Comparison of ENCODE assay signal across 14 cellular contexts in the genomic region with DNA sequence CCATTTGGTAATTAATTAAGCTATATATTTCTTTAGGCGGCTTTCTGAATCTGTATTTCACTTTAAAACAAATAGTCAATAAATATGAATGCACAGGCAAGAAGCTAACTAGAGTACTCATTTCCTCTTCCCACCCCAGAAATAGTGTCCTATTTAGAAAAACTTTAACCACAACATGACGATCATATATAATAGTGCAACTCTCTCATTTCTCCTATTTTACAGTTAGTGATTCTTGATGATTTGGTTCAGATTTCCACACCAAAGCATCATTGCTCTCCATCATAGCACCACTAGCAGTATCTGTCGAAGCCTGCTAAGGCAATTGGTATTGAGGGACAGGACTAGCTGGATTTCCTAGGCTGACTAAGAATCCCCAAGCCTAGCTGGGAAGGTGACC.
DNase-seq lines count a peak whose midpoint lies in the region; ATAC-seq and TF ChIP-seq lines count a peak whose summit lies in the region.
"Had no signal": no experiment of that assay in that cellular context is flagged by ENCODE, and none has a peak within 500 bp of the region (broad histone marks: within the 10 kb centered on the region; RNA-seq: fewer than 3 reads in every experiment).

No MANE protein-coding gene starts in this region.

- no peak overlapping the region for H3K4me3 ChIP-seq in DOHH2 (ENCODE audit: low read length)

- no peaks in the 10 kb centered on the region for H3K36me3 ChIP-seq in DOHH2 (ENCODE audit: control insufficient read depth, low read length)

- no peaks in the 10 kb centered on the region for H3K9me2 ChIP-seq in DOHH2 (replicated peaks; ENCODE audit: control insufficient read depth, low read length)

- no peaks in the 10 kb centered on the region for H4K20me1 ChIP-seq in DOHH2 (ENCODE audit: control insufficient read depth, insufficient read depth, low read depth, low read length)

- peak; percentile 92 for ATAC-seq in GM19438 (IDR thresholded peaks at IDR 0.05; ENCODE audit: low read depth, unreplicated experiment)
- ATAC-seq in HG02798 (IDR thresholded peaks at IDR 0.05; ENCODE audit: poor library complexity, unreplicated experiment): peak; percentile 88
- peak; percentile 94 for ATAC-seq in HG03460 (IDR thresholded peaks at IDR 0.05; ENCODE audit: unreplicated experiment)
- ATAC-seq: right cardiac atrium had no signal

- no peaks in the 10 kb centered on the region for H3F3A ChIP-seq in DOHH2 (ENCODE audit: control insufficient read depth, insufficient read depth)

- no peak for TF ChIP-seq CTCF in DOHH2 (IDR thresholded peaks at IDR 0.05; ENCODE audit: low read depth, low read length, poor library complexity, severe bottlenecking)

- DNase-seq in NCI-H2081 treated with DMSO at 0.1 percent for 48 hours (lab: John Stamatoyannopoulos, UW) (no peak), inferior parietal cortex (ENCODE audit: extremely low spot score) (no peak), nucleus accumbens (lab: John Stamatoyannopoulos, UW) (no peak), HuH-7.5 (ENCODE audit: low spot score) (no peak)
- DNase-seq: activated CD4-positive, CD25-positive, alpha-beta regulatory T cell treated with anti-CD3 and anti-CD28 coated beads, Interleukin-2, amount 50 U/mL, for 72 hours; DND-41; GOT3; NCI-H2171; right cardiac atrium; SHP77 had no signal

- H3K4me2 ChIP-seq in DOHH2 (ENCODE audit: low read length): 0 out of 2 replicates have a peak overlapping the region, but pooled peaks have one; percentile 16

- no peak overlapping the region for H3K27ac ChIP-seq in DOHH2 (ENCODE audit: low read depth, low read length)

- no peaks in the 10 kb centered on the region for H3K9me3 ChIP-seq in DOHH2 (ENCODE audit: control insufficient read depth, insufficient read depth, low read length)

- H3K4me1 ChIP-seq in DOHH2 (ENCODE audit: control insufficient read depth, low read length): peaks cover 10% of the 10 kb centered on the region

- no peaks in the 10 kb centered on the region for H3K79me2 ChIP-seq in DOHH2 (ENCODE audit: control insufficient read depth, low read length)

- H3K27me3 ChIP-seq in DOHH2 (ENCODE audit: control insufficient read depth, low read length): no peaks in the 10 kb centered on the region
